9 cellular contexts compared by ENCODE assay signal in genomic region chr17:70138309-70138865, GRCh38. TPM values are rescaled to one million over a fixed set of nuclear protein-coding genes. Genes with fewer than 3 reads are reported as not detected.
DNase-seq lines count a peak whose midpoint lies in the region; ATAC-seq and TF ChIP-seq lines count a peak whose summit lies in the region.
"Had no signal": no experiment of that assay in that cellular context is flagged by ENCODE, and none has a peak within 500 bp of the region (broad histone marks: within the 10 kb centered on the region; RNA-seq: fewer than 3 reads in every experiment).

No MANE protein-coding gene starts in this region.

- CTCF ChIA-PET in HEK293T (lab: Yijun Ruan, JAX): interaction anchor here (0.9 kb wide), 1 partner anchor 532 kb away, joined by 3 read pairs; no protein-coding TSS in a partner anchor

- POLR2A ChIA-PET in HEK293T (lab: Yijun Ruan, JAX): interaction anchor here (0.8 kb wide), 1 partner anchor 18 kb away, joined by 3 read pairs; no protein-coding TSS in a partner anchor
- POLR2A ChIA-PET in naive thymus-derived CD8-positive, alpha-beta T cell (lab: Charles Lee): no interaction called here

- no peak for ATAC-seq in naive thymus-derived CD8-positive, alpha-beta T cell
- ATAC-seq in omental fat pad (ENCODE audit: low FRiP score): no peak

- H3K4me3 ChIP-seq in cardiac fibroblast (replicated peaks in 1 of 2; ENCODE audit: low read depth in 2 of 2, low read length in 2 of 2): no peak overlapping the region
- H3K4me3 ChIP-seq in thyroid gland (replicated peaks in 1 of 3): no peak overlapping the region

- H3K4me1 ChIP-seq in thyroid gland: peaks cover 21 to 41% of the 10 kb centered on the region in 2 donors

- TF ChIP-seq CTCF in cardiac fibroblast (IDR thresholded peaks at IDR 0.05; ENCODE audit: low read depth, low read length) (no peak), thyroid gland (IDR thresholded peaks at IDR 0.05) (no peak), omental fat pad (IDR thresholded peaks at IDR 0.05) (no peak)

- no peak overlapping the region for H3K4me3 Mint-ChIP-seq in naive thymus-derived CD8-positive, alpha-beta T cell

- peaks cover 1 to 13% (median 9%) of the 10 kb centered on the region in 4 donors for H3K4me1 Mint-ChIP-seq in naive thymus-derived CD8-positive, alpha-beta T cell

- H3K27me3 Mint-ChIP-seq in naive thymus-derived CD8-positive, alpha-beta T cell: peaks cover 0 to 2% (median 0%) of the 10 kb centered on the region in 5 donors

- peak overlapping the region; percentile 89 to 92 (median 91) for H3K27ac ChIP-seq in thyroid gland

- no peak overlapping the region for H3K27ac Mint-ChIP-seq in naive thymus-derived CD8-positive, alpha-beta T cell

- DNase-seq in HEK293T (ENCODE audit: extremely low spot score) (peak; percentile 9), cardiac fibroblast (ENCODE audit: low read depth in 2 of 2) (peak; percentile 7 to 20), left kidney (ENCODE audit: low read depth, low spot score) (peak; percentile 65), thyroid gland (no peak), Kasumi-1 (lab: John Stamatoyannopoulos, UW) (no peak), iPS-NIHi11 (ENCODE audit: low spot score) (no peak), omental fat pad (ENCODE audit: low spot score) (no peak)
- no peak for DNase-seq in naive thymus-derived CD8-positive, alpha-beta T cell
- DNase-seq: stimulated activated CD4-positive, alpha-beta T cell treated with anti-CD3 and anti-CD28 coated beads, Interleukin-15, amount 100 ng/mL, for 24 hours had no signal

- WGBS in thyroid gland, 2 donors: 74 to 84% methylated on average over 3 of the region's 3 CpGs

- TF ChIP-seq POLR2A in thyroid gland (IDR thresholded peaks at IDR 0.05): no peak

- no peaks in the 10 kb centered on the region for H3K36me3 Mint-ChIP-seq in naive thymus-derived CD8-positive, alpha-beta T cell

- H3K36me3 ChIP-seq in thyroid gland: no peaks in the 10 kb centered on the region

- no peaks in the 10 kb centered on the region for H3K9me3 Mint-ChIP-seq in naive thymus-derived CD8-positive, alpha-beta T cell

- intact Hi-C loops in thyroid gland (cut with DNase I): no loop called here

- no peaks in the 10 kb centered on the region for H3K9me3 ChIP-seq in thyroid gland

- H3K27me3 ChIP-seq in thyroid gland: no peaks in the 10 kb centered on the region

TF ChIP-seq in HEK293T, 16 proteins besides CTCF, POLR2A, EP300 and RAD21:
- TF ChIP-seq FOXA1 (IDR thresholded peaks at IDR 0.05) (no peak), PKNOX1 (IDR thresholded peaks at IDR 0.05) (peak; percentile 78), L3MBTL2 (conservative IDR thresholded peaks at IDR 0.05) (peak; percentile 28; the same call in 1 of the 2 replicates), ELF4 (IDR thresholded peaks at IDR 0.05) (no peak), ZNF384 (IDR thresholded peaks at IDR 0.05) (peak; percentile 85), SUZ12 (IDR thresholded peaks at IDR 0.05) (no peak), HDGF (IDR thresholded peaks at IDR 0.05; ENCODE audit: borderline replicate concordance) (no peak)

RNA-seq across cellular contexts. Expression of gene KCNJ2, which starts 30.9 kb away (rescaled TPM):
- 1 to 10 TPM in 3 of 4 donors, under 1 TPM in 1; 0.93 to 4.3 (median 1.7) TPM for total RNA-seq in thyroid gland
- total RNA-seq in naive thymus-derived CD8-positive, alpha-beta T cell: not detected
- polyA plus RNA-seq in naive thymus-derived CD8-positive, alpha-beta T cell: not detected
- total RNA-seq in omental fat pad: 1 to 10 TPM; 1.9 to 9.5 (median 4.2) TPM

Comparison
In these comparisons a context has a peak if more than half of its experiments do, and no peak if none do; other contexts are left out.
1. DNase-seq: peak in HEK293T (single experiment), cardiac fibroblast (2 of 2) and left kidney (single experiment); none in thyroid gland (0 of 2), Kasumi-1 (0 of 2), naive thymus-derived CD8-positive, alpha-beta T cell (0 of 10), iPS-NIHi11 (single experiment) and omental fat pad (single experiment).